27 cellular contexts compared by ENCODE assay signal in genomic region chr1:176285996-176286395, GRCh38.
"Had no signal": no experiment of that assay in that cellular context is flagged by ENCODE, and none has a peak within 500 bp of the region (broad histone marks: within the 10 kb centered on the region; RNA-seq: fewer than 3 reads in every experiment).

No MANE protein-coding gene starts in this region.

- ATAC-seq: stimulated activated effector memory CD8-positive, alpha-beta T cell treated with anti-CD3 and anti-CD28 coated beads, Interleukin-12 subunit alpha, Interleukin-12 subunit beta, amount 100 ng/mL, for 72 hours; stimulated activated memory B cell treated with anti-CD40 and anti-IgM and Interleukin-4, amounts not matched to agents 10 μg/mL and 1 μg/mL and 100 μg/mL, for 72 hours; stimulated activated naive B cell treated with anti-CD40 and anti-IgM and Interleukin-4, amounts not matched to agents 10 μg/mL and 1 μg/mL and 100 μg/mL, for 72 hours; stimulated activated naive CD8-positive, alpha-beta T cell treated with anti-CD3 and anti-CD28 coated beads, Interleukin-15, amount 100 ng/mL, for 72 hours; stimulated activated naive CD8-positive, alpha-beta T cell treated with anti-CD3 and anti-CD28 coated beads, Interleukin-15, Interleukin-2, amounts not matched to agents 100 U/mL and 50 U/mL, for 24 hours; upper lobe of right lung had no signal

- H3K27ac ChIP-seq: stomach, suprapubic skin, testis, thoracic aorta, thyroid gland, tibial artery, tibial nerve, transverse colon, upper lobe of left lung, upper lobe of right lung, uterus, vagina had no signal

- H3K4me1 ChIP-seq: stomach, suprapubic skin, testis, thyroid gland, tibial artery, tibial nerve, transverse colon, upper lobe of left lung, upper lobe of right lung, uterus, vagina had no signal

- H3K4me3 ChIP-seq: stomach, suprapubic skin, testis, thoracic aorta, thyroid gland, tibial artery, tibial nerve, transverse colon, upper lobe of left lung, upper lobe of right lung, uterus, vagina had no signal

- H3K9me3 ChIP-seq: testis, thyroid gland, upper lobe of right lung, vagina had no signal

- H3K36me3 ChIP-seq: stomach, suprapubic skin, thoracic aorta, thyroid gland, tibial artery, tibial nerve, transverse colon, upper lobe of left lung, upper lobe of right lung, uterus, vagina had no signal

- DNase-seq: stimulated activated CD4-positive, alpha-beta T cell treated with anti-CD3 and anti-CD28 coated beads, Interleukin-2, amount 100 ng/mL, for 48 hours; stimulated activated CD4-positive, alpha-beta T cell treated with anti-CD3 and anti-CD28 coated beads, Interleukin-4, amount 100 ng/mL, for 1 hour; stimulated activated CD4-positive, alpha-beta T cell treated with anti-CD3 and anti-CD28 coated beads, Interleukin-4, amount 100 ng/mL, for 24 hours; stimulated activated CD4-positive, alpha-beta T cell treated with anti-CD3 and anti-CD28 coated beads, Interleukin-4, amount 100 ng/mL, for 4 hours; stimulated activated CD8-positive, alpha-beta memory T cell treated with anti-CD3 and anti-CD28 coated beads, Interleukin-4, amount 100 ng/mL, for 48 hours; stimulated activated naive B cell treated with anti-CD40 and anti-IgM and Interleukin-4, amounts not matched to agents 10 μg/mL and 1 μg/mL and 100 μg/mL, for 72 hours; stimulated activated naive CD4-positive, alpha-beta T cell; stimulated activated naive CD4-positive, alpha-beta T cell treated with Interleukin-2 at 50 U/mL for 16 hours; stimulated activated naive CD8-positive, alpha-beta T cell treated with anti-CD3 and anti-CD28 coated beads, Interleukin-15, amount 100 ng/mL, for 72 hours; stimulated activated naive CD8-positive, alpha-beta T cell treated with anti-CD3 and anti-CD28 coated beads, Interleukin-15, Interleukin-2, amounts not matched to agents 100 U/mL and 50 U/mL, for 24 hours; stomach; substantia nigra; testis; thyroid gland; tibial artery; transverse colon; trophoblast cell; upper lobe of left lung; upper lobe of right lung; uterus had no signal

- H3K27me3 ChIP-seq: stomach, suprapubic skin, testis, thyroid gland, tibial artery, tibial nerve, transverse colon, upper lobe of left lung, upper lobe of right lung, uterus, vagina had no signal

- FAIRE-seq: urothelium cell line had no signal
